In the genomic region with DNA sequence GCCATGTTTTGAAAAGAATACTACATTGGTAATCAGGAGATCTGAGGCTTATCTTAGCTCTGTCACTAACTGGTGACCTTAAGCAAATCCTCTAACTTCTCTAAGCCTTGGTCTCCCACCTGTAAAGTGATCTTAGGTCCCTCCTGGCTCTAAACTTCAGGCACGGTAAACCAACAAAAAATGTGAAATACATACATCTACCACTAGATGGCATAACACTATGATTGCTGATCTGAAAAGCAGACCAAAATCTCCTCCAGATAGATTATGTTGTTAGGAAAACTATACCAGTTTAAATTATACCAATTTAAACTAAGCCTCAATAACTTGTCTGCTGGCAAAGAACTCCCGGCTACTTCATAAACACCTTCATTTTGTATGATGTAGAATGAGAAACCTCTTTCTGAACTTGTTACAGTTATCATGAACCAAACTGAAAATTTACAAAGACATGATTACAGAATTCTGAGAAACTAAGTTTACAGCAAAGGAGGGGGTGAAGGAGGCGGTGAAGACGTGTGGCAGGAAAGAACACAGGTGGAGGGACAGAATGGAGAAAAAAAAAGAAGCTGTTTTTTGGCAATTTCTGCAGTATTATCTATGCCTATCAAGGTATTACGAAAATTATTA, we compare ENCODE assay signal across 8 cellular contexts.
DNase-seq lines count a peak whose midpoint lies in the region; FAIRE-seq and TF ChIP-seq lines count a peak whose summit lies in the region.

No MANE protein-coding gene starts in this region.

- TF ChIP-seq POLR2A in breast epithelium (IDR thresholded peaks at IDR 0.05) (no peak), testis (IDR thresholded peaks at IDR 0.05) (no peak)

- no peaks in the 10 kb centered on the region for H3K27me3 ChIP-seq in breast epithelium
- H3K27me3 ChIP-seq in testis, result no peaks in the 10 kb centered on the region

- POLR2A ChIA-PET in HEK293T (lab: Yijun Ruan, JAX), result interaction anchor here (1.1 to 1.5 kb wide), 2 partner anchors 9 to 96 kb away, joined by 3 to 15 read pairs; partner anchors contain the start of gene ADM
- POLR2A ChIA-PET in activated CD4-positive, alpha-beta memory T cell treated with anti-CD3 and anti-CD28 coated beads, Interleukin-2, amount 10 ng/mL, durations not matched to agents 7 days and 5 days (lab: Charles Lee), result no interaction called here

- TF ChIP-seq CTCF in breast epithelium (IDR thresholded peaks at IDR 0.05) (peak; percentile 74 to 85 (median 75)), kidney (IDR thresholded peaks at IDR 0.05; ENCODE audit: borderline replicate concordance, extremely low read depth, insufficient read depth) (peak; percentile 59), testis (IDR thresholded peaks at IDR 0.05) (peak; percentile 66 to 82 (median 73))

- H3K4me1 Mint-ChIP-seq in activated CD4-positive, alpha-beta memory T cell treated with anti-CD3 and anti-CD28 coated beads, Interleukin-2, amount 10 ng/mL, durations not matched to agents 7 days and 5 days, result no peaks in the 10 kb centered on the region

- peaks cover 9% of the 10 kb centered on the region for H3K27me3 Mint-ChIP-seq in activated CD4-positive, alpha-beta memory T cell treated with anti-CD3 and anti-CD28 coated beads, Interleukin-2, amount 10 ng/mL, durations not matched to agents 7 days and 5 days

- no peaks in the 10 kb centered on the region for H3K4me1 ChIP-seq in breast epithelium
- H3K4me1 ChIP-seq in kidney (ENCODE audit: control insufficient read depth in 1 of 2, insufficient read depth in 1 of 2, low read depth in 1 of 2, low read length in 2 of 2), result no peaks in the 10 kb centered on the region
- peaks cover 5% of the 10 kb centered on the region for H3K4me1 ChIP-seq in testis

- peak; percentile 28 for DNase-seq in DMS114 treated with DMSO at 0.1 percent for 48 hours (lab: John Stamatoyannopoulos, UW; ENCODE audit: unreplicated experiment)
- peak; percentile 43 for DNase-seq in HEK293T (ENCODE audit: extremely low spot score)
- DNase-seq in NCI-H526 (lab: John Stamatoyannopoulos, UW), result peak; percentile 38 to 72
- no peak for DNase-seq in breast epithelium (ENCODE audit: low spot score in 2 of 2)
- DNase-seq in kidney, result no peak
- DNase-seq in testis, result no peak
- DNase-seq in activated CD4-positive, alpha-beta memory T cell treated with anti-CD3 and anti-CD28 coated beads, Interleukin-2, amount 10 ng/mL, durations not matched to agents 7 days and 5 days, result no peak
- no peak for DNase-seq in GF-D8 (lab: John Stamatoyannopoulos, UW)

- no peak overlapping the region for H3K27ac Mint-ChIP-seq in activated CD4-positive, alpha-beta memory T cell treated with anti-CD3 and anti-CD28 coated beads, Interleukin-2, amount 10 ng/mL, durations not matched to agents 7 days and 5 days

- H3K4me3 Mint-ChIP-seq in activated CD4-positive, alpha-beta memory T cell treated with anti-CD3 and anti-CD28 coated beads, Interleukin-2, amount 10 ng/mL, durations not matched to agents 7 days and 5 days, result no peak overlapping the region

- no peaks in the 10 kb centered on the region for H3K36me3 Mint-ChIP-seq in activated CD4-positive, alpha-beta memory T cell treated with anti-CD3 and anti-CD28 coated beads, Interleukin-2, amount 10 ng/mL, durations not matched to agents 7 days and 5 days (ENCODE audit: low read depth)

- WGBS in testis, 2 donors, result 51 to 55% methylated on average over 5 of the region's 5 CpGs

- no peak overlapping the region for H3K4me3 ChIP-seq in breast epithelium
- no peak overlapping the region for H3K4me3 ChIP-seq in kidney (ENCODE audit: low read length in 2 of 2)
- H3K4me3 ChIP-seq in testis, result no peak overlapping the region

- FAIRE-seq in kidney (lab: Jason Lieb, UNC), result peak; percentile 80

- H3K36me3 ChIP-seq in breast epithelium, result no peaks in the 10 kb centered on the region
- H3K36me3 ChIP-seq in kidney (ENCODE audit: control insufficient read depth in 1 of 2, insufficient read depth in 2 of 2, low read length in 2 of 2), result no peaks in the 10 kb centered on the region
- H3K36me3 ChIP-seq in testis (ENCODE audit: low read depth, missing control alignments), result no peaks in the 10 kb centered on the region

- H3K27ac ChIP-seq in breast epithelium, result no peak overlapping the region
- H3K27ac ChIP-seq in kidney (ENCODE audit: low read depth in 2 of 2, low read length in 2 of 2), result no peak overlapping the region
- no peak overlapping the region for H3K27ac ChIP-seq in testis

- no peak overlapping the region for H3K9ac ChIP-seq in kidney (ENCODE audit: low read length in 2 of 2)

- H3K9me3 ChIP-seq in breast epithelium (peaks cover 11 to 18% of the 10 kb centered on the region in 2 donors), kidney (ENCODE audit: control insufficient read depth in 1 of 2, low read length in 2 of 2) (peaks cover 0 to 4% of the 10 kb centered on the region in 2 donors), testis (no peaks in the 10 kb centered on the region)

- peaks cover 10% of the 10 kb centered on the region for H3K9me3 Mint-ChIP-seq in activated CD4-positive, alpha-beta memory T cell treated with anti-CD3 and anti-CD28 coated beads, Interleukin-2, amount 10 ng/mL, durations not matched to agents 7 days and 5 days

- CTCF ChIA-PET in HEK293T (lab: Yijun Ruan, JAX), result interaction anchor here (0.7 to 3.2 kb wide), 10 partner anchors 13 to 226 kb away, joined by 3 to 22 read pairs (median 3); partner anchors contain the start of gene ADM
- CTCF ChIA-PET in activated CD4-positive, alpha-beta memory T cell treated with anti-CD3 and anti-CD28 coated beads, Interleukin-2, amount 10 ng/mL, durations not matched to agents 7 days and 5 days (lab: Charles Lee), result interaction anchor here (0.6 to 8.1 kb wide), 15 partner anchors 27 to 460 kb away, joined by 3 to 81 read pairs (median 4); partner anchors contain the start of gene ADM

- intact Hi-C loops in breast epithelium (cut with DNase I; ENCODE audit: low total_unique reads) (no loop called here), kidney (cut with DNase I) (no loop called here), testis (cut with DNase I; ENCODE audit: low total_unique reads) (no loop called here)

TF ChIP-seq in HEK293T, 16 proteins besides CTCF, POLR2A, EP300 and RAD21:
- TF ChIP-seq FOXK2 (IDR thresholded peaks at IDR 0.05) (no peak), HDGF (IDR thresholded peaks at IDR 0.05; ENCODE audit: borderline replicate concordance) (no peak), FOXM1 (IDR thresholded peaks at IDR 0.05; ENCODE audit: borderline replicate concordance) (no peak), NFRKB (IDR thresholded peaks at IDR 0.05) (no peak), FOXA1 (IDR thresholded peaks at IDR 0.05) (no peak), L3MBTL2 (conservative IDR thresholded peaks at IDR 0.05) (no peak), TARDBP (IDR thresholded peaks at IDR 0.05) (no peak), CTBP1 (IDR thresholded peaks at IDR 0.05; ENCODE audit: borderline replicate concordance) (no peak), SUZ12 (IDR thresholded peaks at IDR 0.05) (no peak), ELF4 (IDR thresholded peaks at IDR 0.05) (no peak)

Comparison
In these comparisons a context has a peak if more than half of its experiments do, and no peak if none do; other contexts are left out.
1. DNase-seq: peak in DMS114 treated with DMSO at 0.1 percent for 48 hours (single experiment), HEK293T (single experiment) and NCI-H526 (2 of 2); none in breast epithelium (0 of 2), kidney (single experiment), testis (single experiment), activated CD4-positive, alpha-beta memory T cell treated with anti-CD3 and anti-CD28 coated beads, Interleukin-2, amount 10 ng/mL, durations not matched to agents 7 days and 5 days (single experiment) and GF-D8 (single experiment).
2. Peak in every context shown above with its lines, with median percentiles within 50 percentile points of each other: CTCF ChIP-seq.